In genomic region chr6:170189236-170189635, GRCh38 we compare ENCODE assay signal across 17 cellular contexts.
DNase-seq lines count a peak whose midpoint lies in the region; TF ChIP-seq lines count a peak whose summit lies in the region.
"Had no signal": no experiment of that assay in that cellular context is flagged by ENCODE, and none has a peak within 500 bp of the region (broad histone marks: within the 10 kb centered on the region; RNA-seq: fewer than 3 reads in every experiment).

No MANE protein-coding gene starts in this region.

- H3K4me1 Mint-ChIP-seq in type B pancreatic cell (ENCODE audit: unreplicated experiment) (no peaks in the 10 kb centered on the region), endothelial cell (ENCODE audit: unreplicated experiment) (no peaks in the 10 kb centered on the region)
- H3K4me1 Mint-ChIP-seq: B cell; CD4-positive, CD25-positive, alpha-beta regulatory T cell had no signal

- H3K27me3 Mint-ChIP-seq in type B pancreatic cell (peaks cover 4% of the 10 kb centered on the region), endothelial cell (ENCODE audit: unreplicated experiment) (peaks cover 6% of the 10 kb centered on the region)

- CTCF ChIA-PET in RWPE1 (lab: Yijun Ruan, JAX), result interaction anchor here (0.5 kb wide), 1 partner anchor 102 kb away, joined by 3 read pairs; no protein-coding TSS in a partner anchor

- POLR2A ChIA-PET in RWPE1 (lab: Yijun Ruan, JAX; ENCODE audit: low non-redundant PET), result no interaction called here

- no peak for TF ChIP-seq CTCF in RWPE1 (conservative IDR thresholded peaks at IDR 0.05; ENCODE audit: low read depth)
- TF ChIP-seq CTCF in type B pancreatic cell (conservative IDR thresholded peaks at IDR 0.05), result no peak
- no peak for TF ChIP-seq CTCF in endothelial cell (IDR thresholded peaks at IDR 0.05; ENCODE audit: unreplicated experiment)
- no peak for TF ChIP-seq CTCF in GM13977 (IDR thresholded peaks at IDR 0.05; ENCODE audit: extremely low read depth, insufficient read depth, missing control alignments)

- H3K27ac Mint-ChIP-seq in type B pancreatic cell (no peak overlapping the region), endothelial cell (ENCODE audit: unreplicated experiment) (no peak overlapping the region)
- H3K27ac Mint-ChIP-seq: B cell; CD4-positive, CD25-positive, alpha-beta regulatory T cell had no signal

- no peaks in the 10 kb centered on the region for H3K9me3 Mint-ChIP-seq in type B pancreatic cell
- no peaks in the 10 kb centered on the region for H3K9me3 Mint-ChIP-seq in endothelial cell (ENCODE audit: unreplicated experiment)

- H3K27ac ChIP-seq in RWPE1, result peak overlapping the region; percentile 85; the same call in 1 of the 2 replicates

- peak; percentile 33 for DNase-seq in activated CD8-positive, alpha-beta memory T cell treated with anti-CD3 and anti-CD28 coated beads for 24 hours
- no peak for DNase-seq in activated CD8-positive, alpha-beta memory T cell treated with anti-CD3 and anti-CD28 coated beads, Interleukin-2, amount 50 U/mL, for 48 hours
- DNase-seq in RWPE1 (ENCODE audit: low spot score), result no peak
- DNase-seq in mucosa of gallbladder (ENCODE audit: low spot score), result peak; percentile 4
- DNase-seq in type B pancreatic cell (ENCODE audit: extremely low spot score, unreplicated experiment), result peak; percentile 62
- no peak for DNase-seq in endothelial cell (ENCODE audit: low spot score)
- no peak for DNase-seq in GM13977 (ENCODE audit: low spot score)
- no peak for DNase-seq in putamen (ENCODE audit: low spot score)
- DNase-seq: CD4-positive, CD25-positive, alpha-beta regulatory T cell; COR-L47; GOT3; NCI-H1105 treated with DMSO at 0.1 percent for 48 hours; NCI-H1694; NCI-H2081 treated with DMSO at 0.1 percent for 48 hours; NCI-H748 treated with DMSO at 0.1 percent for 48 hours; NK-92 treated with Interleukin-12 subunit alpha and Interleukin-12 subunit beta, amount 100 ng/mL, for 24 hours had no signal

- H3K36me3 Mint-ChIP-seq in type B pancreatic cell (no peaks in the 10 kb centered on the region), endothelial cell (ENCODE audit: low read depth, unreplicated experiment) (no peaks in the 10 kb centered on the region)

- in situ Hi-C loops in GM13977 (cut with MboI; ENCODE audit: low pct_unique_long_range_greater_than_20kb, low sequenced_read_pairs, unreplicated experiment), result no loop called here

- H3K4me3 Mint-ChIP-seq in type B pancreatic cell, result no peak overlapping the region
- H3K4me3 Mint-ChIP-seq in endothelial cell (ENCODE audit: unreplicated experiment), result no peak overlapping the region
- H3K4me3 Mint-ChIP-seq: B cell; CD4-positive, CD25-positive, alpha-beta regulatory T cell had no signal

Comparison
In these comparisons a context has a peak if more than half of its experiments do, and no peak if none do; other contexts are left out.
1. DNase-seq: peak in activated CD8-positive, alpha-beta memory T cell treated with anti-CD3 and anti-CD28 coated beads for 24 hours (single experiment), mucosa of gallbladder (single experiment) and type B pancreatic cell (single experiment); none in activated CD8-positive, alpha-beta memory T cell treated with anti-CD3 and anti-CD28 coated beads, Interleukin-2, amount 50 U/mL, for 48 hours (single experiment), RWPE1 (single experiment), endothelial cell (single experiment), GM13977 (single experiment) and putamen (single experiment).